Comparison of ENCODE assay signal across 9 cellular contexts in genomic region chr7:36128448-36129047, GRCh38. TPM values are rescaled to one million over a fixed set of nuclear protein-coding genes. Genes with fewer than 3 reads are reported as not detected.
DNase-seq lines count a peak whose midpoint lies in the region; ATAC-seq and TF ChIP-seq lines count a peak whose summit lies in the region.
"Had no signal": no experiment of that assay in that cellular context is flagged by ENCODE, and none has a peak within 500 bp of the region (broad histone marks: within the 10 kb centered on the region; RNA-seq: fewer than 3 reads in every experiment).

No MANE protein-coding gene starts in this region.

- intact Hi-C loops in esophagus muscularis mucosa (cut with DNase I) = no loop called here

- H3K4me1 ChIP-seq in esophagus muscularis mucosa (peaks cover 29 to 43% (median 38%) of the 10 kb centered on the region in 4 donors), muscle layer of duodenum (ENCODE audit: control insufficient read depth in 1 of 2, insufficient read depth in 2 of 2, low read length in 2 of 2) (peaks cover 8 to 16% of the 10 kb centered on the region in 2 donors)

- peak; percentile 0 for TF ChIP-seq EP300 in esophagus muscularis mucosa (IDR thresholded peaks at IDR 0.05)

- no peaks in the 10 kb centered on the region for H3K36me3 ChIP-seq in esophagus muscularis mucosa
- H3K36me3 ChIP-seq in muscle layer of duodenum (ENCODE audit: control insufficient read depth in 1 of 2, insufficient read depth in 2 of 2, low read length in 2 of 2) = no peaks in the 10 kb centered on the region
- H3K36me3 ChIP-seq: BLaER1 had no signal

- no peak for TF ChIP-seq POLR2A in esophagus muscularis mucosa (IDR thresholded peaks at IDR 0.05; ENCODE audit: low read depth)

- no peaks in the 10 kb centered on the region for H3K27me3 ChIP-seq in esophagus muscularis mucosa
- no peaks in the 10 kb centered on the region for H3K27me3 ChIP-seq in muscle layer of duodenum (ENCODE audit: low read depth, low read length)
- H3K27me3 ChIP-seq: BLaER1 had no signal

- no peaks in the 10 kb centered on the region for H3K9me3 ChIP-seq in esophagus muscularis mucosa
- H3K9me3 ChIP-seq in muscle layer of duodenum (ENCODE audit: control insufficient read depth in 1 of 2, low read length in 2 of 2) = no peaks in the 10 kb centered on the region
- H3K9me3 ChIP-seq: BLaER1 had no signal

- TF ChIP-seq CTCF in esophagus muscularis mucosa (IDR thresholded peaks at IDR 0.05) = peak; percentile 65 to 84 (median 78)

- 20% methylated on average over 10 of the region's 10 CpGs for whole genome bisulfite sequencing in esophagus muscularis mucosa

- peak in 2 of 3 experiments; percentile 14 to 40 for DNase-seq in NCI-H1417 (lab: John Stamatoyannopoulos, UW)
- DNase-seq in NCI-H1417 treated with DMSO at 0.1 percent for 48 hours (lab: John Stamatoyannopoulos, UW) = no peak
- peak; percentile 9 for DNase-seq in OCI-M1 (lab: John Stamatoyannopoulos, UW)
- DNase-seq in esophagus muscularis mucosa (ENCODE audit: extremely low spot score) = peak; percentile 94

- H3K4me3 ChIP-seq in esophagus muscularis mucosa = peak overlapping the region in 2 of 4 donors; percentile 11 to 32
- H3K4me3 ChIP-seq in muscle layer of duodenum (ENCODE audit: low read depth in 1 of 2, low read length in 2 of 2) = peak overlapping the region; percentile 13 to 24
- H3K4me3 ChIP-seq: BLaER1 had no signal

- H3K27ac ChIP-seq in esophagus muscularis mucosa (replicated peaks in 1 of 4) (peak overlapping the region; percentile 64 to 82 (median 72)), muscle layer of duodenum (ENCODE audit: low read length) (peak overlapping the region; percentile 62)
- H3K27ac ChIP-seq: BLaER1 had no signal

- ATAC-seq in GM19324 (IDR thresholded peaks at IDR 0.05; ENCODE audit: low FRiP score, unreplicated experiment) = no peak
- no peak for ATAC-seq in GM21786 (IDR thresholded peaks at IDR 0.05; ENCODE audit: unreplicated experiment)
- ATAC-seq in GM18498 (IDR thresholded peaks at IDR 0.05; ENCODE audit: unreplicated experiment) = no peak

RNA-seq across cellular contexts. Expression of gene EEPD1, which starts 24.5 kb away (rescaled TPM):
- 10 to 100 TPM; 18.7 to 27.9 (median 26.6) TPM for total RNA-seq in esophagus muscularis mucosa
